Comparison of ENCODE assay signal across 3 cellular contexts in the genomic region with DNA sequence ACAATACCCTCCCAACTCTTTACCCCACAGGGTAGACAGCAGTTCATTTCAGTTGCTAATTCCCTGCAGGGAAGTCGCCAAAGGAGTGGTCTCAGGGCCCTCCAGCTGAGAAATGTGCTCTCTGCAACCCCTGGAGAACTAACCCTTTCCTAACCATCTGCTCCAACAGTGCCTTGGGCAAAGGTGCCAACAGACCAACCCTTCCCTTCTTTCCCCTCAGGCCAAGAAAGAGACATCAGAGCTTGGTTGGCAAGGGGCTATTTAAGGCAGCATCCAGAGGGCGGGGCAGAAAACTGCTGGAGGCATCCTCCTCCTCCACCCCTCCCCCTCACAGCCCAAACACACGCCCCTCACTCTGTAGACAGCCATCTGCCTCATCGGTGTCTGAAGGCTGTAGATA.
TF ChIP-seq lines count a peak whose summit lies in the region.

No MANE protein-coding gene starts in this region.

TF ChIP-seq in SK-N-SH, 30 proteins besides CTCF, POLR2A, EP300 and RAD21 (continued from another document):
- no peak for TF ChIP-seq CHD2 (IDR thresholded peaks at IDR 0.05; ENCODE audit: low read length, partially characterized antibody)
- TF ChIP-seq RXRA (IDR thresholded peaks at IDR 0.05; ENCODE audit: borderline replicate concordance, low read depth) = no peak
- TF ChIP-seq FOXM1 (IDR thresholded peaks at IDR 0.05; ENCODE audit: low read depth) = no peak
- TF ChIP-seq, protein P1, sequence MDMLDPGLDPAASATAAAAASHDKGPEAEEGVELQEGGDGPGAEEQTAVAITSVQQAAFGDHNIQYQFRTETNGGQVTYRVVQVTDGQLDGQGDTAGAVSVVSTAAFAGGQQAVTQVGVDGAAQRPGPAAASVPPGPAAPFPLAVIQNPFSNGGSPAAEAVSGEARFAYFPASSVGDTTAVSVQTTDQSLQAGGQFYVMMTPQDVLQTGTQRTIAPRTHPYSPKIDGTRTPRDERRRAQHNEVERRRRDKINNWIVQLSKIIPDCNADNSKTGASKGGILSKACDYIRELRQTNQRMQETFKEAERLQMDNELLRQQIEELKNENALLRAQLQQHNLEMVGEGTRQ (IDR thresholded peaks at IDR 0.05; ENCODE audit: borderline replicate concordance, low read depth, low read length) = no peak
- TF ChIP-seq MXI1 (IDR thresholded peaks at IDR 0.05; ENCODE audit: low read depth, low read length) = no peak
- TF ChIP-seq, protein P2, sequence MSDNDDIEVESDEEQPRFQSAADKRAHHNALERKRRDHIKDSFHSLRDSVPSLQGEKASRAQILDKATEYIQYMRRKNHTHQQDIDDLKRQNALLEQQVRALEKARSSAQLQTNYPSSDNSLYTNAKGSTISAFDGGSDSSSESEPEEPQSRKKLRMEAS (IDR thresholded peaks at IDR 0.05; ENCODE audit: low read depth) = no peak
- no peak for TF ChIP-seq FOSL2 (IDR thresholded peaks at IDR 0.05; ENCODE audit: borderline replicate concordance, low read depth)
- TF ChIP-seq, protein P3, sequence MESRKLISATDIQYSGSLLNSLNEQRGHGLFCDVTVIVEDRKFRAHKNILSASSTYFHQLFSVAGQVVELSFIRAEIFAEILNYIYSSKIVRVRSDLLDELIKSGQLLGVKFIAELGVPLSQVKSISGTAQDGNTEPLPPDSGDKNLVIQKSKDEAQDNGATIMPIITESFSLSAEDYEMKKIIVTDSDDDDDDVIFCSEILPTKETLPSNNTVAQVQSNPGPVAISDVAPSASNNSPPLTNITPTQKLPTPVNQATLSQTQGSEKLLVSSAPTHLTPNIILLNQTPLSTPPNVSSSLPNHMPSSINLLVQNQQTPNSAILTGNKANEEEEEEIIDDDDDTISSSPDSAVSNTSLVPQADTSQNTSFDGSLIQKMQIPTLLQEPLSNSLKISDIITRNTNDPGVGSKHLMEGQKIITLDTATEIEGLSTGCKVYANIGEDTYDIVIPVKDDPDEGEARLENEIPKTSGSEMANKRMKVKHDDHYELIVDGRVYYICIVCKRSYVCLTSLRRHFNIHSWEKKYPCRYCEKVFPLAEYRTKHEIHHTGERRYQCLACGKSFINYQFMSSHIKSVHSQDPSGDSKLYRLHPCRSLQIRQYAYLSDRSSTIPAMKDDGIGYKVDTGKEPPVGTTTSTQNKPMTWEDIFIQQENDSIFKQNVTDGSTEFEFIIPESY (IDR thresholded peaks at IDR 0.05; ENCODE audit: borderline replicate concordance, low read depth) = no peak
- TF ChIP-seq, protein P4, sequence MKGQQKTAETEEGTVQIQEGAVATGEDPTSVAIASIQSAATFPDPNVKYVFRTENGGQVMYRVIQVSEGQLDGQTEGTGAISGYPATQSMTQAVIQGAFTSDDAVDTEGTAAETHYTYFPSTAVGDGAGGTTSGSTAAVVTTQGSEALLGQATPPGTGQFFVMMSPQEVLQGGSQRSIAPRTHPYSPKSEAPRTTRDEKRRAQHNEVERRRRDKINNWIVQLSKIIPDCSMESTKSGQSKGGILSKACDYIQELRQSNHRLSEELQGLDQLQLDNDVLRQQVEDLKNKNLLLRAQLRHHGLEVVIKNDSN (IDR thresholded peaks at IDR 0.05; ENCODE audit: borderline replicate concordance, low read depth) = no peak
- TF ChIP-seq YY1 (IDR thresholded peaks at IDR 0.05; ENCODE audit: low read depth) = no peak
- no peak for TF ChIP-seq MEF2A (IDR thresholded peaks at IDR 0.05; ENCODE audit: borderline replicate concordance, low read depth)
- no peak for TF ChIP-seq TEAD4 (IDR thresholded peaks at IDR 0.05; ENCODE audit: borderline replicate concordance, insufficient read depth)
TF ChIP-seq in SK-N-SH: peak in this region for 0.

TF ChIP-seq in SK-N-SH treated with all-trans-retinoic acid at 6 μM for 48 hours, 23 proteins besides CTCF, POLR2A, EP300 and RAD21 (continued from another document and continues in another):
- TF ChIP-seq, protein P5, sequence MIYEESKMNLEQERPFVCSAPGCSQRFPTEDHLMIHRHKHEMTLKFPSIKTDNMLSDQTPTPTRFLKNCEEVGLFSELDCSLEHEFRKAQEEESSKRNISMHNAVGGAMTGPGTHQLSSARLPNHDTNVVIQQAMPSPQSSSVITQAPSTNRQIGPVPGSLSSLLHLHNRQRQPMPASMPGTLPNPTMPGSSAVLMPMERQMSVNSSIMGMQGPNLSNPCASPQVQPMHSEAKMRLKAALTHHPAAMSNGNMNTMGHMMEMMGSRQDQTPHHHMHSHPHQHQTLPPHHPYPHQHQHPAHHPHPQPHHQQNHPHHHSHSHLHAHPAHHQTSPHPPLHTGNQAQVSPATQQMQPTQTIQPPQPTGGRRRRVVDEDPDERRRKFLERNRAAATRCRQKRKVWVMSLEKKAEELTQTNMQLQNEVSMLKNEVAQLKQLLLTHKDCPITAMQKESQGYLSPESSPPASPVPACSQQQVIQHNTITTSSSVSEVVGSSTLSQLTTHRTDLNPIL (CRISPR knock-in tag; IDR thresholded peaks at IDR 0.05; ENCODE audit: low read depth) = no peak
- TF ChIP-seq, protein P6, sequence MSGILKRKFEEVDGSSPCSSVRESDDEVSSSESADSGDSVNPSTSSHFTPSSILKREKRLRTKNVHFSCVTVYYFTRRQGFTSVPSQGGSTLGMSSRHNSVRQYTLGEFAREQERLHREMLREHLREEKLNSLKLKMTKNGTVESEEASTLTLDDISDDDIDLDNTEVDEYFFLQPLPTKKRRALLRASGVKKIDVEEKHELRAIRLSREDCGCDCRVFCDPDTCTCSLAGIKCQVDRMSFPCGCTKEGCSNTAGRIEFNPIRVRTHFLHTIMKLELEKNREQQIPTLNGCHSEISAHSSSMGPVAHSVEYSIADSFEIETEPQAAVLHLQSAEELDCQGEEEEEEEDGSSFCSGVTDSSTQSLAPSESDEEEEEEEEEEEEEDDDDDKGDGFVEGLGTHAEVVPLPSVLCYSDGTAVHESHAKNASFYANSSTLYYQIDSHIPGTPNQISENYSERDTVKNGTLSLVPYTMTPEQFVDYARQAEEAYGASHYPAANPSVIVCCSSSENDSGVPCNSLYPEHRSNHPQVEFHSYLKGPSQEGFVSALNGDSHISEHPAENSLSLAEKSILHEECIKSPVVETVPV (CRISPR knock-in tag; IDR thresholded peaks at IDR 0.05) = no peak
- TF ChIP-seq TCF4 (CRISPR knock-in tag; IDR thresholded peaks at IDR 0.05; ENCODE audit: borderline replicate concordance) (no peak), TOX (CRISPR knock-in tag; IDR thresholded peaks at IDR 0.05; ENCODE audit: borderline replicate concordance) (no peak), ISL1 (CRISPR knock-in tag; IDR thresholded peaks at IDR 0.05) (no peak), CSDC2 (CRISPR knock-in tag; IDR thresholded peaks at IDR 0.05) (no peak), RARB (CRISPR knock-in tag; IDR thresholded peaks at IDR 0.05) (no peak), OSR1 (CRISPR knock-in tag; IDR thresholded peaks at IDR 0.05) (no peak), BACH2 (CRISPR knock-in tag; IDR thresholded peaks at IDR 0.05; ENCODE audit: borderline replicate concordance) (no peak), PPARA (CRISPR knock-in tag; IDR thresholded peaks at IDR 0.05; ENCODE audit: borderline replicate concordance) (no peak)
- TF ChIP-seq, protein P7, sequence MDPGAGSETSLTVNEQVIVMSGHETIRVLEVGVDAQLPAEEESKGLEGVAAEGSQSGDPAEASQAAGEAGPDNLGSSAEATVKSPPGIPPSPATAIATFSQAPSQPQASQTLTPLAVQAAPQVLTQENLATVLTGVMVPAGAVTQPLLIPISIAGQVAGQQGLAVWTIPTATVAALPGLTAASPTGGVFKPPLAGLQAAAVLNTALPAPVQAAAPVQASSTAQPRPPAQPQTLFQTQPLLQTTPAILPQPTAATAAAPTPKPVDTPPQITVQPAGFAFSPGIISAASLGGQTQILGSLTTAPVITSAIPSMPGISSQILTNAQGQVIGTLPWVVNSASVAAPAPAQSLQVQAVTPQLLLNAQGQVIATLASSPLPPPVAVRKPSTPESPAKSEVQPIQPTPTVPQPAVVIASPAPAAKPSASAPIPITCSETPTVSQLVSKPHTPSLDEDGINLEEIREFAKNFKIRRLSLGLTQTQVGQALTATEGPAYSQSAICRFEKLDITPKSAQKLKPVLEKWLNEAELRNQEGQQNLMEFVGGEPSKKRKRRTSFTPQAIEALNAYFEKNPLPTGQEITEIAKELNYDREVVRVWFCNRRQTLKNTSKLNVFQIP (CRISPR knock-in tag; IDR thresholded peaks at IDR 0.05; ENCODE audit: borderline replicate concordance, low read depth) = no peak
- TF ChIP-seq, protein P8, sequence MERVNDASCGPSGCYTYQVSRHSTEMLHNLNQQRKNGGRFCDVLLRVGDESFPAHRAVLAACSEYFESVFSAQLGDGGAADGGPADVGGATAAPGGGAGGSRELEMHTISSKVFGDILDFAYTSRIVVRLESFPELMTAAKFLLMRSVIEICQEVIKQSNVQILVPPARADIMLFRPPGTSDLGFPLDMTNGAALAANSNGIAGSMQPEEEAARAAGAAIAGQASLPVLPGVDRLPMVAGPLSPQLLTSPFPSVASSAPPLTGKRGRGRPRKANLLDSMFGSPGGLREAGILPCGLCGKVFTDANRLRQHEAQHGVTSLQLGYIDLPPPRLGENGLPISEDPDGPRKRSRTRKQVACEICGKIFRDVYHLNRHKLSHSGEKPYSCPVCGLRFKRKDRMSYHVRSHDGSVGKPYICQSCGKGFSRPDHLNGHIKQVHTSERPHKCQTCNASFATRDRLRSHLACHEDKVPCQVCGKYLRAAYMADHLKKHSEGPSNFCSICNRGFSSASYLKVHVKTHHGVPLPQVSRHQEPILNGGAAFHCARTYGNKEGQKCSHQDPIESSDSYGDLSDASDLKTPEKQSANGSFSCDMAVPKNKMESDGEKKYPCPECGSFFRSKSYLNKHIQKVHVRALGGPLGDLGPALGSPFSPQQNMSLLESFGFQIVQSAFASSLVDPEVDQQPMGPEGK (CRISPR knock-in tag; IDR thresholded peaks at IDR 0.05; ENCODE audit: borderline replicate concordance) = no peak

TF ChIP-seq in liver, 16 proteins besides CTCF, POLR2A, EP300 and RAD21 (continued from another document):
- TF ChIP-seq, protein P9, sequence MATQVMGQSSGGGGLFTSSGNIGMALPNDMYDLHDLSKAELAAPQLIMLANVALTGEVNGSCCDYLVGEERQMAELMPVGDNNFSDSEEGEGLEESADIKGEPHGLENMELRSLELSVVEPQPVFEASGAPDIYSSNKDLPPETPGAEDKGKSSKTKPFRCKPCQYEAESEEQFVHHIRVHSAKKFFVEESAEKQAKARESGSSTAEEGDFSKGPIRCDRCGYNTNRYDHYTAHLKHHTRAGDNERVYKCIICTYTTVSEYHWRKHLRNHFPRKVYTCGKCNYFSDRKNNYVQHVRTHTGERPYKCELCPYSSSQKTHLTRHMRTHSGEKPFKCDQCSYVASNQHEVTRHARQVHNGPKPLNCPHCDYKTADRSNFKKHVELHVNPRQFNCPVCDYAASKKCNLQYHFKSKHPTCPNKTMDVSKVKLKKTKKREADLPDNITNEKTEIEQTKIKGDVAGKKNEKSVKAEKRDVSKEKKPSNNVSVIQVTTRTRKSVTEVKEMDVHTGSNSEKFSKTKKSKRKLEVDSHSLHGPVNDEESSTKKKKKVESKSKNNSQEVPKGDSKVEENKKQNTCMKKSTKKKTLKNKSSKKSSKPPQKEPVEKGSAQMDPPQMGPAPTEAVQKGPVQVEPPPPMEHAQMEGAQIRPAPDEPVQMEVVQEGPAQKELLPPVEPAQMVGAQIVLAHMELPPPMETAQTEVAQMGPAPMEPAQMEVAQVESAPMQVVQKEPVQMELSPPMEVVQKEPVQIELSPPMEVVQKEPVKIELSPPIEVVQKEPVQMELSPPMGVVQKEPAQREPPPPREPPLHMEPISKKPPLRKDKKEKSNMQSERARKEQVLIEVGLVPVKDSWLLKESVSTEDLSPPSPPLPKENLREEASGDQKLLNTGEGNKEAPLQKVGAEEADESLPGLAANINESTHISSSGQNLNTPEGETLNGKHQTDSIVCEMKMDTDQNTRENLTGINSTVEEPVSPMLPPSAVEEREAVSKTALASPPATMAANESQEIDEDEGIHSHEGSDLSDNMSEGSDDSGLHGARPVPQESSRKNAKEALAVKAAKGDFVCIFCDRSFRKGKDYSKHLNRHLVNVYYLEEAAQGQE (IDR thresholded peaks at IDR 0.05) = no peak
- TF ChIP-seq GABPA (IDR thresholded peaks at IDR 0.05 in 1 of 2, conservative IDR thresholded peaks at IDR 0.05 in 1 of 2) (no peak), SP1 (IDR thresholded peaks at IDR 0.05) (no peak)
